Comparison of ENCODE assay signal across 16 cellular contexts in the genomic region with DNA sequence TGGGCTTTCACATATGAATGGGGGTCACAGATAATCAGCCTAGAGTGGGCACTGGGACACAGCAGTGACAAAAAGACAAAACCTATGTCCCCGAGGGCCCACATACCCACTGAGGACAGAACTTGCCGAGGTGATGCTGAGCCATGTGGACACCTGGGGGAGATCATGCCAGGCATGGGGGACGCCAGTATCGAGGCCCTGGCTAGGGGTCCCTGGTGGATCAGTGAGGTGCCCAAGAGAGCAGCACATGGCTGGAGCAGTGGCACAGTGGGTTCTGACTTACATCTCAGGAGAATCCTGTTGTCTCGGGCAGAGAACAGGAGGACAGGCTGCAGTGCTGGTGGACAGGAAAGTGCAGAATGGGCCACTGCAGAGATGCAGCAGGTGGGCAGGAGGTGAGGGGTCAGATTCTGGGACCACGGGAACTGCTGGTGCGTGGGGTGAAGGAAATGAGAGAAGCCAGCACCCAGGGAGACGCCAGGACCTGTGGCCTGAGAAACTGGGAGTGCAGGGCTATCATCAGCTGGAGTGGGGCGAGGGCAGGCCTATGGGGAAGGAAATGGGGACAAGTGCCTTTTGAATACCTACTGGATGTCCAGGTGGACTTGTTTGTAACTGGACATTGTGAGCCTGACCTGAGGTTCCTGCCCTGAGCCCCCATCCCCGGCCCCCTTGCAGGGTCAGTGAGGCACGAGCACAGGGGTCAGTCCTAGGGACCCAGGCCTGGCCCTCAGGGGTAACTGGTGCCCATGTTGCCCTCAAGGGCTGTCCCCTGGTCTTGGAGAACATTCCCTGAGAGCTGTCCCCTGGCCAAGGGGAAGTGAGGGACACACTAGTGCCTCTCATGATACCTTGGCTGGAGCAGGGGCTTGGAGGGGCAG.
DNase-seq lines count a peak whose midpoint lies in the region; ATAC-seq and TF ChIP-seq lines count a peak whose summit lies in the region.
"Had no signal": no experiment of that assay in that cellular context is flagged by ENCODE, and none has a peak within 500 bp of the region (broad histone marks: within the 10 kb centered on the region; RNA-seq: fewer than 3 reads in every experiment).

No MANE protein-coding gene starts in this region.

- POLR2A ChIA-PET in CD4-positive, alpha-beta memory T cell (lab: Charles Lee; ENCODE audit: partially characterized antibody) = no interaction called here

- ATAC-seq in heart right ventricle (no peak), HG02798 (IDR thresholded peaks at IDR 0.05; ENCODE audit: poor library complexity, unreplicated experiment) (no peak)
- no peak for ATAC-seq in central memory CD8-positive, alpha-beta T cell (replicated peaks; ENCODE audit: extremely low read depth, poor library complexity, severe bottlenecking)
- ATAC-seq in activated T-helper 17 cell treated with anti-CD3 and anti-CD28 coated beads, Interleukin-2, amount 50 U/mL, for 72 hours (replicated peaks) = no peak

- H3K4me3 ChIP-seq in right atrium auricular region (no peak overlapping the region), heart right ventricle (no peak overlapping the region)
- no peak overlapping the region for H3K4me3 ChIP-seq in CD4-positive, alpha-beta memory T cell (ENCODE audit: low read length in 2 of 2)
- H3K4me3 ChIP-seq: smooth muscle cell, tibial nerve had no signal

- 85 to 87% methylated on average over 11 of the region's 11 CpGs for WGBS in heart right ventricle, 2 donors

- TF ChIP-seq CTCF in right atrium auricular region (IDR thresholded peaks at IDR 0.05) (no peak), heart right ventricle (IDR thresholded peaks at IDR 0.05) (no peak), neural crest cell (conservative IDR thresholded peaks at IDR 0.05) (no peak)

- H3K4me3 Mint-ChIP-seq in central memory CD8-positive, alpha-beta T cell = no peak overlapping the region
- H3K4me3 Mint-ChIP-seq in neural crest cell = no peak overlapping the region
- H3K4me3 Mint-ChIP-seq in activated T-helper 17 cell treated with anti-CD3 and anti-CD28 coated beads, Interleukin-2, amount 50 U/mL, for 72 hours = no peak overlapping the region
- no peak overlapping the region for H3K4me3 Mint-ChIP-seq in CD4-positive, alpha-beta memory T cell
- H3K4me3 Mint-ChIP-seq: activated CD4-positive, alpha-beta T cell treated with anti-CD3 and anti-CD28 coated beads, Interleukin-2, amount 10 ng/mL, durations not matched to agents 24 days and 14 days had no signal

- H3K27me3 ChIP-seq in right atrium auricular region (no peaks in the 10 kb centered on the region), heart right ventricle (no peaks in the 10 kb centered on the region)
- no peaks in the 10 kb centered on the region for H3K27me3 ChIP-seq in CD4-positive, alpha-beta memory T cell (ENCODE audit: insufficient read depth, low read length)
- H3K27me3 ChIP-seq: tibial nerve had no signal

- no peaks in the 10 kb centered on the region for H3K9me3 Mint-ChIP-seq in central memory CD8-positive, alpha-beta T cell
- H3K9me3 Mint-ChIP-seq in neural crest cell = no peaks in the 10 kb centered on the region
- H3K9me3 Mint-ChIP-seq in activated T-helper 17 cell treated with anti-CD3 and anti-CD28 coated beads, Interleukin-2, amount 50 U/mL, for 72 hours = no peaks in the 10 kb centered on the region
- no peaks in the 10 kb centered on the region for H3K9me3 Mint-ChIP-seq in CD4-positive, alpha-beta memory T cell
- H3K9me3 Mint-ChIP-seq: activated CD4-positive, alpha-beta T cell treated with anti-CD3 and anti-CD28 coated beads, Interleukin-2, amount 10 ng/mL, durations not matched to agents 24 days and 14 days had no signal

- H3K36me3 ChIP-seq in right atrium auricular region (no peaks in the 10 kb centered on the region), heart right ventricle (no peaks in the 10 kb centered on the region)
- H3K36me3 ChIP-seq in CD4-positive, alpha-beta memory T cell (ENCODE audit: insufficient read depth, low read length) = no peaks in the 10 kb centered on the region
- H3K36me3 ChIP-seq: tibial nerve had no signal

- peak overlapping the region; percentile 51 for H3K27ac Mint-ChIP-seq in central memory CD8-positive, alpha-beta T cell (ENCODE audit: low read depth)
- peak overlapping the region; percentile 43 for H3K27ac Mint-ChIP-seq in neural crest cell (ENCODE audit: unreplicated experiment)
- H3K27ac Mint-ChIP-seq in activated T-helper 17 cell treated with anti-CD3 and anti-CD28 coated beads, Interleukin-2, amount 50 U/mL, for 72 hours = no peak overlapping the region
- no peak overlapping the region for H3K27ac Mint-ChIP-seq in CD4-positive, alpha-beta memory T cell
- H3K27ac Mint-ChIP-seq: activated CD4-positive, alpha-beta T cell treated with anti-CD3 and anti-CD28 coated beads, Interleukin-2, amount 10 ng/mL, durations not matched to agents 24 days and 14 days had no signal

- H3K27me3 Mint-ChIP-seq in central memory CD8-positive, alpha-beta T cell = peaks cover 22% of the 10 kb centered on the region
- no peaks in the 10 kb centered on the region for H3K27me3 Mint-ChIP-seq in neural crest cell (ENCODE audit: low read depth)
- H3K27me3 Mint-ChIP-seq in activated T-helper 17 cell treated with anti-CD3 and anti-CD28 coated beads, Interleukin-2, amount 50 U/mL, for 72 hours = no peaks in the 10 kb centered on the region
- H3K27me3 Mint-ChIP-seq in CD4-positive, alpha-beta memory T cell = peaks cover 0 to 2% of the 10 kb centered on the region in 2 donors
- H3K27me3 Mint-ChIP-seq: activated CD4-positive, alpha-beta T cell treated with anti-CD3 and anti-CD28 coated beads, Interleukin-2, amount 10 ng/mL, durations not matched to agents 24 days and 14 days had no signal

- CTCF ChIA-PET in CD4-positive, alpha-beta memory T cell (lab: Charles Lee; ENCODE audit: partially characterized antibody) = no interaction called here

- H3K4me1 Mint-ChIP-seq in central memory CD8-positive, alpha-beta T cell = peaks cover 3% of the 10 kb centered on the region
- H3K4me1 Mint-ChIP-seq in neural crest cell = peaks cover 15% of the 10 kb centered on the region
- H3K4me1 Mint-ChIP-seq in activated T-helper 17 cell treated with anti-CD3 and anti-CD28 coated beads, Interleukin-2, amount 50 U/mL, for 72 hours = peaks cover 6% of the 10 kb centered on the region
- H3K4me1 Mint-ChIP-seq in CD4-positive, alpha-beta memory T cell = peaks cover 0 to 3% (median 1%) of the 10 kb centered on the region in 4 donors
- H3K4me1 Mint-ChIP-seq: activated CD4-positive, alpha-beta T cell treated with anti-CD3 and anti-CD28 coated beads, Interleukin-2, amount 10 ng/mL, durations not matched to agents 24 days and 14 days had no signal

- H3K9me3 ChIP-seq in right atrium auricular region (no peaks in the 10 kb centered on the region), heart right ventricle (no peaks in the 10 kb centered on the region)
- H3K9me3 ChIP-seq in CD4-positive, alpha-beta memory T cell (ENCODE audit: control insufficient read depth in 1 of 2, low read length in 2 of 2) = no peaks in the 10 kb centered on the region

- DNase-seq in right atrium auricular region (ENCODE audit: low spot score) (peak; percentile 50), heart right ventricle (no peak), neural crest cell (ENCODE audit: low read depth, low spot score) (no peak)
- DNase-seq in central memory CD8-positive, alpha-beta T cell (ENCODE audit: low spot score in 2 of 2) = peak in 1 of 2 donors; percentile 2
- DNase-seq in CD4-positive, alpha-beta memory T cell = no peak
- DNase-seq: activated CD4-positive, alpha-beta T cell treated with anti-CD3 and anti-CD28 coated beads, Interleukin-2, amount 10 ng/mL, durations not matched to agents 24 days and 14 days; activated gamma-delta T cell; COR-L47; NCI-H1092; NCI-H187 treated with DMSO at 0.1 percent for 48 hours; NCI-H526; SIG-M5 had no signal

- H3K36me3 Mint-ChIP-seq in central memory CD8-positive, alpha-beta T cell (ENCODE audit: insufficient read depth) = peaks cover 1% of the 10 kb centered on the region
- no peaks in the 10 kb centered on the region for H3K36me3 Mint-ChIP-seq in neural crest cell (ENCODE audit: low read depth)
- no peaks in the 10 kb centered on the region for H3K36me3 Mint-ChIP-seq in activated T-helper 17 cell treated with anti-CD3 and anti-CD28 coated beads, Interleukin-2, amount 50 U/mL, for 72 hours (ENCODE audit: low read depth)
- no peaks in the 10 kb centered on the region for H3K36me3 Mint-ChIP-seq in CD4-positive, alpha-beta memory T cell

- H3K4me1 ChIP-seq in right atrium auricular region = no peaks in the 10 kb centered on the region
- no peaks in the 10 kb centered on the region for H3K4me1 ChIP-seq in heart right ventricle
- H3K4me1 ChIP-seq in CD4-positive, alpha-beta memory T cell (ENCODE audit: insufficient read depth, low read length) = no peaks in the 10 kb centered on the region
- H3K4me1 ChIP-seq: tibial nerve had no signal

- intact Hi-C loops in heart right ventricle (cut with DNase I) = no loop called here
- intact Hi-C loops in CD4-positive, alpha-beta memory T cell (cut with micrococcal nuclease) = no loop called here

- H3K27ac ChIP-seq in right atrium auricular region (no peak overlapping the region), heart right ventricle (no peak overlapping the region)
- no peak overlapping the region for H3K27ac ChIP-seq in CD4-positive, alpha-beta memory T cell (ENCODE audit: low read depth, low read length)
- H3K27ac ChIP-seq: tibial nerve had no signal

Comparison
In these comparisons a context has a peak if more than half of its experiments do, and no peak if none do; other contexts are left out.
1. H3K27ac Mint-ChIP-seq: peak in central memory CD8-positive, alpha-beta T cell (single experiment) and neural crest cell (single experiment); none in activated T-helper 17 cell treated with anti-CD3 and anti-CD28 coated beads, Interleukin-2, amount 50 U/mL, for 72 hours (single experiment) and CD4-positive, alpha-beta memory T cell (0 of 7).